Comparison of ENCODE assay signal across 16 cellular contexts in the genomic region with DNA sequence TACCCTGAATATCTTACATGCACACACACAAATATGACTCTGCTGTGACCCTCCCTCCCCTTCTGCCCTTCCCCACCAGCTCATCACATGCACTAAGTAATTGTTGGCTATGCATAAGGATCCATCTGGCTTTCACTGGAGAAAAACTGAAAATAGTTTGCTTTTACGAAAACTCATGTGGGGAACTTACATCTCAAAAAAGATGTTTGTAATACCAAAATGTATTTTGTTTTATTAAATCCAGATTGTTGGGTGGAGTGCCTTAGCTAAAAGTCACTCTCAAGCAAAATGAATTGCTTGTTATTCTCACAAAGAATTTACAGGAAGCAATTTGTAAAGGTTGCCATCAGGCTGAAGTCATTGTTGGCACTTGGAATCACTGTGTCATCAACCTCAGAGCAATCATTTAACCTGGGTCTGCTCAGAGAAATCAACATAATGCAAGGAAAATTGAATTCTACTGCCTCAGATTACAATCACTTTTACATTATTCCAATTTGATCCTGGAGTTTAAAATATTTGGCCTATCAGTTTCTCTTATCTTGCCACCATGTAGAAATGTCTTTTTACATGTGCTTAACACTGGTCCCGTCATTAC.
DNase-seq lines count a peak whose midpoint lies in the region; ATAC-seq and TF ChIP-seq lines count a peak whose summit lies in the region.
"Had no signal": no experiment of that assay in that cellular context is flagged by ENCODE, and none has a peak within 500 bp of the region (broad histone marks: within the 10 kb centered on the region; RNA-seq: fewer than 3 reads in every experiment).

No MANE protein-coding gene starts in this region.

- no peak overlapping the region for H3K27ac Mint-ChIP-seq in naive thymus-derived CD8-positive, alpha-beta T cell
- H3K27ac Mint-ChIP-seq: stimulated activated naive CD8-positive, alpha-beta T cell treated with anti-CD3 and anti-CD28 coated beads, Interleukin-15, Interleukin-2, amounts not matched to agents 100 ng/mL and 50 ng/mL, for 24 hours had no signal

- no peaks in the 10 kb centered on the region for H3K36me3 Mint-ChIP-seq in naive thymus-derived CD8-positive, alpha-beta T cell

- DNase-seq in Right ventricle myocardium inferior (ENCODE audit: missing footprints) (no peak), cardiac septum (ENCODE audit: low spot score) (no peak), amniotic stem cell (lab: John Stamatoyannopoulos, UW) (peak; percentile 46), glomerular visceral epithelial cell (ENCODE audit: extremely low spot score) (peak; percentile 48), tibial nerve (ENCODE audit: low spot score in 2 of 2) (no peak), NCI-H524 (lab: John Stamatoyannopoulos, UW) (no peak), lower lobe of right lung (no peak)
- no peak for DNase-seq in naive thymus-derived CD8-positive, alpha-beta T cell
- DNase-seq: anterior cingulate cortex; esophagus squamous epithelium; GDM1; NCI-H187 treated with DMSO at 0.1 percent for 48 hours; occipital lobe; stimulated activated CD4-positive, alpha-beta T cell treated with anti-CD3 and anti-CD28 coated beads, Interleukin-4, amount 100 ng/mL, for 1 hour had no signal

- H3K36me3 ChIP-seq in tibial nerve (no peaks in the 10 kb centered on the region), lower lobe of right lung (no peaks in the 10 kb centered on the region)
- H3K36me3 ChIP-seq: esophagus squamous epithelium had no signal

- WGBS in tibial nerve, 2 donors: 24 to 29% methylated on average over 2 of the region's 2 CpGs

- TF ChIP-seq CTCF in tibial nerve (IDR thresholded peaks at IDR 0.05): no peak
- TF ChIP-seq CTCF in lower lobe of right lung (IDR thresholded peaks at IDR 0.05): no peak

- H3K27me3 Mint-ChIP-seq in naive thymus-derived CD8-positive, alpha-beta T cell: peaks cover 0 to 2% (median 0%) of the 10 kb centered on the region in 5 donors

- peak overlapping the region in 3 of 4 donors; percentile 6 to 74 (median 48) for H3K27ac ChIP-seq in tibial nerve
- no peak overlapping the region for H3K27ac ChIP-seq in lower lobe of right lung
- H3K27ac ChIP-seq: VCaP had no signal

- intact Hi-C loops in Right ventricle myocardium inferior (cut with DNase I): no loop called here
- intact Hi-C loops in cardiac septum (cut with DNase I): loop anchor here (5.0 to 10.0 kb wide), 2 partner anchors 69 to 124 kb away; no protein-coding TSS in a partner anchor
- intact Hi-C loops in lower lobe of right lung (cut with DNase I): no loop called here

- TF ChIP-seq EP300 in tibial nerve (IDR thresholded peaks at IDR 0.05): peak in 1 of 2 donors; percentile 41

- peaks cover 0 to 3% (median 0%) of the 10 kb centered on the region in 9 donors for H3K9me3 Mint-ChIP-seq in naive thymus-derived CD8-positive, alpha-beta T cell
- H3K9me3 Mint-ChIP-seq: stimulated activated naive CD8-positive, alpha-beta T cell treated with anti-CD3 and anti-CD28 coated beads, Interleukin-15, Interleukin-2, amounts not matched to agents 100 ng/mL and 50 ng/mL, for 24 hours had no signal

- POLR2A ChIA-PET in naive thymus-derived CD8-positive, alpha-beta T cell (lab: Charles Lee): no interaction called here

- H3K4me3 ChIP-seq in tibial nerve: no peak overlapping the region
- H3K4me3 ChIP-seq in lower lobe of right lung: no peak overlapping the region
- H3K4me3 ChIP-seq: esophagus squamous epithelium had no signal

- ATAC-seq in Right ventricle myocardium inferior: peak; percentile 34
- ATAC-seq in lower lobe of right lung: no peak
- no peak for ATAC-seq in naive thymus-derived CD8-positive, alpha-beta T cell

- H3K4me3 Mint-ChIP-seq in naive thymus-derived CD8-positive, alpha-beta T cell: no peak overlapping the region
- H3K4me3 Mint-ChIP-seq: stimulated activated naive CD8-positive, alpha-beta T cell treated with anti-CD3 and anti-CD28 coated beads, Interleukin-15, Interleukin-2, amounts not matched to agents 100 ng/mL and 50 ng/mL, for 24 hours had no signal

- TF ChIP-seq POLR2A in tibial nerve (IDR thresholded peaks at IDR 0.05): no peak

- H3K27me3 ChIP-seq in tibial nerve: no peaks in the 10 kb centered on the region
- H3K27me3 ChIP-seq in lower lobe of right lung (ENCODE audit: low read depth): no peaks in the 10 kb centered on the region
- H3K27me3 ChIP-seq: esophagus squamous epithelium had no signal

- H3K4me1 ChIP-seq in tibial nerve: peaks cover 0 to 27% (median 6%) of the 10 kb centered on the region in 4 donors
- H3K4me1 ChIP-seq in lower lobe of right lung: peaks cover 12% of the 10 kb centered on the region

- peaks cover 0 to 8% (median 0%) of the 10 kb centered on the region in 4 donors for H3K4me1 Mint-ChIP-seq in naive thymus-derived CD8-positive, alpha-beta T cell

- H3K9me3 ChIP-seq in tibial nerve (no peaks in the 10 kb centered on the region), lower lobe of right lung (no peaks in the 10 kb centered on the region)
- H3K9me3 ChIP-seq: esophagus squamous epithelium had no signal

Comparison
In these comparisons a context has a peak if more than half of its experiments do, and no peak if none do; other contexts are left out.
1. DNase-seq: peak in amniotic stem cell (single experiment) and glomerular visceral epithelial cell (single experiment); none in Right ventricle myocardium inferior (single experiment), cardiac septum (single experiment), tibial nerve (0 of 2), NCI-H524 (0 of 2), lower lobe of right lung (single experiment) and naive thymus-derived CD8-positive, alpha-beta T cell (0 of 10).